ENCODE assay signal across 8 cellular contexts in genomic region chr17:3639981-3640596, GRCh38. TPM values are rescaled to one million over a fixed set of nuclear protein-coding genes. Genes with fewer than 3 reads are reported as not detected.
DNase-seq lines count a peak whose midpoint lies in the region; ATAC-seq and TF ChIP-seq lines count a peak whose summit lies in the region.

No MANE protein-coding gene starts in this region.

- H3K9ac ChIP-seq in neuronal stem cell (ENCODE audit: low read depth, low read length, poor library complexity), result no peak overlapping the region

- CTCF ChIA-PET in Caco-2 (lab: Charles Lee), result no interaction called here

- H3K27ac ChIP-seq in CD4-positive, CD25-positive, alpha-beta regulatory T cell (ENCODE audit: insufficient read depth, low read length, poor library complexity, severe bottlenecking), result no peak overlapping the region
- H3K27ac ChIP-seq in neuronal stem cell (replicated peaks; ENCODE audit: low read length), result no peak overlapping the region

- ATAC-seq in CD4-positive, CD25-positive, alpha-beta regulatory T cell (ENCODE audit: low read depth in 2 of 2), result no peak
- peak in 1 of 2 donors; percentile 22 for ATAC-seq in natural killer cell treated with Interleukin-12 subunit alpha and Interleukin-12 subunit beta and Interleukin-15 and Interleukin-18, amount 100 ng/mL, for 72 hours
- no peak for ATAC-seq in HG03135 (IDR thresholded peaks at IDR 0.05; ENCODE audit: unreplicated experiment)

- H2BK12ac ChIP-seq in neuronal stem cell (ENCODE audit: low read length), result no peak overlapping the region

- peak overlapping the region in 2 of 3 donors; percentile 12 to 53 for H3K27ac Mint-ChIP-seq in CD4-positive, CD25-positive, alpha-beta regulatory T cell
- H3K27ac Mint-ChIP-seq in activated naive CD8-positive, alpha-beta T cell, result peak overlapping the region; percentile 82
- peak overlapping the region; percentile 78 to 89 for H3K27ac Mint-ChIP-seq in natural killer cell treated with Interleukin-12 subunit alpha and Interleukin-12 subunit beta and Interleukin-15 and Interleukin-18, amount 100 ng/mL, for 72 hours
- H3K27ac Mint-ChIP-seq in Caco-2 (ENCODE audit: unreplicated experiment), result no peak overlapping the region

- in situ Hi-C loops in KBM-7 (cut with MboI; ENCODE audit: low pct_unique_long_range_greater_than_20kb, low sequenced_read_pairs), result no loop called here

- peaks cover 6% of the 10 kb centered on the region for H3K36me3 Mint-ChIP-seq in CD4-positive, CD25-positive, alpha-beta regulatory T cell
- H3K36me3 Mint-ChIP-seq in activated naive CD8-positive, alpha-beta T cell, result peaks cover 2% of the 10 kb centered on the region
- H3K36me3 Mint-ChIP-seq in natural killer cell treated with Interleukin-12 subunit alpha and Interleukin-12 subunit beta and Interleukin-15 and Interleukin-18, amount 100 ng/mL, for 72 hours, result peaks cover 11% of the 10 kb centered on the region
- peaks cover 6% of the 10 kb centered on the region for H3K36me3 Mint-ChIP-seq in Caco-2 (ENCODE audit: insufficient read depth, unreplicated experiment)

- no peaks in the 10 kb centered on the region for H3K9me3 ChIP-seq in CD4-positive, CD25-positive, alpha-beta regulatory T cell (ENCODE audit: control insufficient read depth in 2 of 2, low read length in 2 of 2)
- H3K9me3 ChIP-seq in Caco-2 (no peaks in the 10 kb centered on the region), neuronal stem cell (replicated peaks in 1 of 2; ENCODE audit: control insufficient read depth in 2 of 2, insufficient read depth in 1 of 2, low read depth in 1 of 2, low read length in 2 of 2) (no peaks in the 10 kb centered on the region)

- H2BK15ac ChIP-seq in neuronal stem cell (ENCODE audit: low read length), result no peak overlapping the region

- peaks cover 12% of the 10 kb centered on the region for H3K4me1 ChIP-seq in CD4-positive, CD25-positive, alpha-beta regulatory T cell (ENCODE audit: control insufficient read depth, insufficient read depth, low read length, poor library complexity, severe bottlenecking)
- no peaks in the 10 kb centered on the region for H3K4me1 ChIP-seq in Caco-2
- H3K4me1 ChIP-seq in neuronal stem cell (ENCODE audit: control insufficient read depth in 2 of 2, insufficient read depth in 1 of 2, low read depth in 1 of 2, low read length in 2 of 2), result peaks cover 2 to 28% of the 10 kb centered on the region in 2 donors

- no peak for TF ChIP-seq CTCF in Caco-2 (IDR thresholded peaks at IDR 0.05; ENCODE audit: insufficient read depth in 1 of 2, low read depth in 1 of 2, low read length in 1 of 2, severe bottlenecking in 1 of 2, unreplicated experiment in 1 of 2)

- H3K4ac ChIP-seq in neuronal stem cell (ENCODE audit: low read length), result no peak overlapping the region

- H4K91ac ChIP-seq in neuronal stem cell (ENCODE audit: low read depth, low read length, poor library complexity), result no peak overlapping the region

- no peak overlapping the region for H2BK120ac ChIP-seq in neuronal stem cell (ENCODE audit: low read depth, low read length)

- H3K18ac ChIP-seq in neuronal stem cell (ENCODE audit: low read length), result no peak overlapping the region

- no peak overlapping the region for H2AK5ac ChIP-seq in neuronal stem cell (ENCODE audit: low read depth, low read length)

- no peaks in the 10 kb centered on the region for H3K9me3 Mint-ChIP-seq in CD4-positive, CD25-positive, alpha-beta regulatory T cell
- H3K9me3 Mint-ChIP-seq in activated naive CD8-positive, alpha-beta T cell (ENCODE audit: low read depth), result no peaks in the 10 kb centered on the region
- H3K9me3 Mint-ChIP-seq in natural killer cell treated with Interleukin-12 subunit alpha and Interleukin-12 subunit beta and Interleukin-15 and Interleukin-18, amount 100 ng/mL, for 72 hours, result no peaks in the 10 kb centered on the region
- no peaks in the 10 kb centered on the region for H3K9me3 Mint-ChIP-seq in Caco-2 (ENCODE audit: unreplicated experiment)

- H3K14ac ChIP-seq in neuronal stem cell (ENCODE audit: low read length), result no peak overlapping the region

- H3K4me2 ChIP-seq in neuronal stem cell (ENCODE audit: insufficient read depth, low read length, poor library complexity, severe bottlenecking), result no peak overlapping the region

- H4K8ac ChIP-seq in neuronal stem cell (ENCODE audit: low read depth, low read length), result no peak overlapping the region

- intact Hi-C loops in Caco-2 (cut with micrococcal nuclease; ENCODE audit: unreplicated experiment), result no loop called here

- no peak overlapping the region for H3K23ac ChIP-seq in neuronal stem cell (ENCODE audit: low read depth, low read length, poor library complexity)

- POLR2A ChIA-PET in Caco-2 (lab: Charles Lee), result no interaction called here

- H3K27me3 ChIP-seq in CD4-positive, CD25-positive, alpha-beta regulatory T cell (ENCODE audit: control insufficient read depth, insufficient read depth, low read length), result no peaks in the 10 kb centered on the region
- H3K27me3 ChIP-seq in Caco-2 (replicated peaks; ENCODE audit: control insufficient read depth, insufficient read depth, low read length) (no peaks in the 10 kb centered on the region), neuronal stem cell (ENCODE audit: control insufficient read depth in 3 of 3, insufficient read depth in 3 of 3, low read depth in 1 of 3, low read length in 3 of 3) (no peaks in the 10 kb centered on the region)

- peak in 1 of 3 donors; percentile 50 for DNase-seq in CD4-positive, CD25-positive, alpha-beta regulatory T cell
- DNase-seq in KBM-7 (peak; percentile 97), Caco-2 (no peak), neuronal stem cell (ENCODE audit: low spot score) (no peak), NCI-H2227 treated with DMSO at 0.1 percent for 48 hours (lab: John Stamatoyannopoulos, UW) (no peak)
- no peak for DNase-seq in natural killer cell treated with Interleukin-12 subunit alpha and Interleukin-12 subunit beta and Interleukin-15 and Interleukin-18, amount 100 ng/mL, for 72 hours (ENCODE audit: low spot score)

- H3K79me1 ChIP-seq in neuronal stem cell (ENCODE audit: low read depth, low read length), result peaks cover 15% of the 10 kb centered on the region

- H3K4me1 Mint-ChIP-seq in CD4-positive, CD25-positive, alpha-beta regulatory T cell, result peaks cover 7 to 30% (median 21%) of the 10 kb centered on the region in 4 donors
- H3K4me1 Mint-ChIP-seq in activated naive CD8-positive, alpha-beta T cell (ENCODE audit: low read depth), result peaks cover 22% of the 10 kb centered on the region
- peaks cover 27 to 33% of the 10 kb centered on the region in 2 donors for H3K4me1 Mint-ChIP-seq in natural killer cell treated with Interleukin-12 subunit alpha and Interleukin-12 subunit beta and Interleukin-15 and Interleukin-18, amount 100 ng/mL, for 72 hours (ENCODE audit: low read depth in 2 of 2)
- H3K4me1 Mint-ChIP-seq in Caco-2 (ENCODE audit: low read depth, unreplicated experiment), result no peaks in the 10 kb centered on the region

- WGBS in neuronal stem cell (ENCODE audit: extremely low coverage in 2 of 2, insufficient read length in 2 of 2, insufficient replicate concordance in 1 of 2), 2 donors, result no CpG with 5 or more reads among the region's 7 CpGs

- peak overlapping the region in 3 of 4 donors; percentile 71 to 87 (median 82) for H3K4me3 Mint-ChIP-seq in CD4-positive, CD25-positive, alpha-beta regulatory T cell
- H3K4me3 Mint-ChIP-seq in activated naive CD8-positive, alpha-beta T cell, result peak overlapping the region; percentile 72
- peak overlapping the region; percentile 76 for H3K4me3 Mint-ChIP-seq in natural killer cell treated with Interleukin-12 subunit alpha and Interleukin-12 subunit beta and Interleukin-15 and Interleukin-18, amount 100 ng/mL, for 72 hours
- H3K4me3 Mint-ChIP-seq in Caco-2 (ENCODE audit: unreplicated experiment), result no peak overlapping the region

- no peak overlapping the region for H2AFZ ChIP-seq in neuronal stem cell (ENCODE audit: low read length)

- H3K36me3 ChIP-seq in CD4-positive, CD25-positive, alpha-beta regulatory T cell (ENCODE audit: control insufficient read depth, insufficient read depth, low read length), result peaks cover 4% of the 10 kb centered on the region
- H3K36me3 ChIP-seq in Caco-2 (ENCODE audit: control insufficient read depth, insufficient read depth, low read length), result no peaks in the 10 kb centered on the region
- peaks cover 4 to 23% of the 10 kb centered on the region in 2 donors for H3K36me3 ChIP-seq in neuronal stem cell (replicated peaks in 1 of 2; ENCODE audit: control insufficient read depth in 2 of 2, insufficient read depth in 2 of 2, low read length in 2 of 2)

- no peak overlapping the region for H3K4me3 ChIP-seq in CD4-positive, CD25-positive, alpha-beta regulatory T cell (ENCODE audit: low read depth, low read length)
- H3K4me3 ChIP-seq in Caco-2 (ENCODE audit: low read depth, low read length), result no peak overlapping the region
- no peak overlapping the region for H3K4me3 ChIP-seq in neuronal stem cell (ENCODE audit: low read length in 2 of 2)

- no peaks in the 10 kb centered on the region for H3K27me3 Mint-ChIP-seq in CD4-positive, CD25-positive, alpha-beta regulatory T cell
- no peaks in the 10 kb centered on the region for H3K27me3 Mint-ChIP-seq in activated naive CD8-positive, alpha-beta T cell
- H3K27me3 Mint-ChIP-seq in natural killer cell treated with Interleukin-12 subunit alpha and Interleukin-12 subunit beta and Interleukin-15 and Interleukin-18, amount 100 ng/mL, for 72 hours, result no peaks in the 10 kb centered on the region
- H3K27me3 Mint-ChIP-seq in Caco-2 (ENCODE audit: insufficient read depth, unreplicated experiment), result no peaks in the 10 kb centered on the region

- no peak overlapping the region for H2BK5ac ChIP-seq in neuronal stem cell (ENCODE audit: low read length)

- BruUV-seq in Caco-2 (replicated peaks; lab: Mats Ljungman, UMichigan), result no TSS peak

RNA-seq across cellular contexts. Expression of gene CTNS, which starts 3.5 kb away (rescaled TPM):
- total RNA-seq in CD4-positive, CD25-positive, alpha-beta regulatory T cell, result 10.0 TPM
- 10 to 100 TPM; 10.2 to 11.5 (median 10.4) TPM for polyA plus RNA-seq in CD4-positive, CD25-positive, alpha-beta regulatory T cell
- 10 to 100 TPM; 11.1 to 24.5 TPM for total RNA-seq in natural killer cell treated with Interleukin-12 subunit alpha and Interleukin-12 subunit beta and Interleukin-15 and Interleukin-18, amount 100 ng/mL, for 72 hours
- 11.8 and 15.6 TPM in 2 replicates for total RNA-seq in Caco-2 (2022)
- 12.5 TPM for polyA plus RNA-seq in neuronal stem cell (2013, experiment 1 of 2)
- 12.7 TPM for polyA plus RNA-seq in neuronal stem cell (2013, experiment 2 of 2)

RNA-seq across cellular contexts. Expression of gene SHPK, which starts 4.0 kb away (rescaled TPM):
- 7.5 TPM for total RNA-seq in CD4-positive, CD25-positive, alpha-beta regulatory T cell
- 1 to 10 TPM; 6.1 to 8.5 (median 6.8) TPM for polyA plus RNA-seq in CD4-positive, CD25-positive, alpha-beta regulatory T cell
- 100 to 1,000 TPM in 1 of 2 donors, 10 to 100 TPM in 1; 67.2 to 121 TPM for total RNA-seq in natural killer cell treated with Interleukin-12 subunit alpha and Interleukin-12 subunit beta and Interleukin-15 and Interleukin-18, amount 100 ng/mL, for 72 hours
- total RNA-seq in Caco-2 (2022), result 17.4 and 17.7 TPM in 2 replicates
- 13.9 TPM for polyA plus RNA-seq in neuronal stem cell (2013, experiment 1 of 2)
- 14.1 TPM for polyA plus RNA-seq in neuronal stem cell (2013, experiment 2 of 2)

RNA-seq across cellular contexts. Expression of gene TAX1BP3, which starts 28.3 kb away (rescaled TPM):
- total RNA-seq in CD4-positive, CD25-positive, alpha-beta regulatory T cell, result 14.9 TPM
- 10 to 100 TPM; 33.2 to 43.6 (median 35.7) TPM for polyA plus RNA-seq in CD4-positive, CD25-positive, alpha-beta regulatory T cell
- total RNA-seq in natural killer cell treated with Interleukin-12 subunit alpha and Interleukin-12 subunit beta and Interleukin-15 and Interleukin-18, amount 100 ng/mL, for 72 hours, result 100 to 1,000 TPM; 135 to 204 TPM
- total RNA-seq in Caco-2 (2022), result 58.2 and 61.9 TPM in 2 replicates
- polyA plus RNA-seq in neuronal stem cell (2013, experiment 1 of 2), result 39.2 TPM
- polyA plus RNA-seq in neuronal stem cell (2013, experiment 2 of 2), result 37.4 TPM

RNA-seq across cellular contexts. Expression of gene EMC6, which starts 28.5 kb away (rescaled TPM):
- total RNA-seq in CD4-positive, CD25-positive, alpha-beta regulatory T cell, result 27.2 TPM
- polyA plus RNA-seq in CD4-positive, CD25-positive, alpha-beta regulatory T cell, result 100 to 1,000 TPM; 112 to 125 (median 117) TPM
- 10 to 100 TPM; 43.7 to 56.2 TPM for total RNA-seq in natural killer cell treated with Interleukin-12 subunit alpha and Interleukin-12 subunit beta and Interleukin-15 and Interleukin-18, amount 100 ng/mL, for 72 hours
- 35.1 and 36.8 TPM in 2 replicates for total RNA-seq in Caco-2 (2022)
- 122 TPM for polyA plus RNA-seq in neuronal stem cell (2013, experiment 1 of 2)
- 117 TPM for polyA plus RNA-seq in neuronal stem cell (2013, experiment 2 of 2)

RNA-seq across cellular contexts. Expression of gene TRPV1, which starts 30.9 kb away (rescaled TPM):
- total RNA-seq in CD4-positive, CD25-positive, alpha-beta regulatory T cell, result 3.4 TPM
- 1 to 10 TPM in 1 of 4 donors, under 1 TPM in 2, not detected in 1; 0.25 to 1.3 (median 0.70) TPM for polyA plus RNA-seq in CD4-positive, CD25-positive, alpha-beta regulatory T cell
- 100 to 1,000 TPM in 1 of 2 donors, 10 to 100 TPM in 1; 94.3 to 123 TPM for total RNA-seq in natural killer cell treated with Interleukin-12 subunit alpha and Interleukin-12 subunit beta and Interleukin-15 and Interleukin-18, amount 100 ng/mL, for 72 hours
- 1.8 and 3.1 TPM in 2 replicates for total RNA-seq in Caco-2 (2022)
- 3.2 TPM for polyA plus RNA-seq in neuronal stem cell (2013, experiment 1 of 2)
- 3.3 TPM for polyA plus RNA-seq in neuronal stem cell (2013, experiment 2 of 2)
